10 cellular contexts compared by ENCODE assay signal in genomic region chr17:58279016-58279671, GRCh38. TPM values are rescaled to one million over a fixed set of nuclear protein-coding genes. Genes with fewer than 3 reads are reported as not detected.
DNase-seq lines count a peak whose midpoint lies in the region; ATAC-seq and TF ChIP-seq lines count a peak whose summit lies in the region.
"Had no signal": no experiment of that assay in that cellular context is flagged by ENCODE, and none has a peak within 500 bp of the region (broad histone marks: within the 10 kb centered on the region; RNA-seq: fewer than 3 reads in every experiment).

No MANE protein-coding gene starts in this region.

- DNase-seq in NOMO-1 treated with DMSO at 0.1 percent for 48 hours (lab: John Stamatoyannopoulos, UW; ENCODE audit: unreplicated experiment) (peak; percentile 47), NOMO-1 treated with dmso at 0.1 percent for 144 hours (lab: John Stamatoyannopoulos, UW; ENCODE audit: unreplicated experiment) (no peak), dorsolateral prefrontal cortex (no peak), lower lobe of right lung (peak; percentile 70), testis (peak; percentile 34), NCI-H82 treated with DMSO at 0.1 percent for 48 hours (lab: John Stamatoyannopoulos, UW; ENCODE audit: unreplicated experiment) (no peak)
- no peak for DNase-seq in activated CD4-positive, alpha-beta memory T cell treated with anti-CD3 and anti-CD28 coated beads, Interleukin-2, amount 10 ng/mL, durations not matched to agents 7 days and 5 days

- peak; percentile 64 to 71 for ATAC-seq in lower lobe of right lung
- no peak for ATAC-seq in HG03432 (IDR thresholded peaks at IDR 0.05; ENCODE audit: unreplicated experiment)

- intact Hi-C loops in dorsolateral prefrontal cortex (cut with DNase I) (no loop called here), lower lobe of right lung (cut with DNase I) (no loop called here), testis (cut with DNase I; ENCODE audit: low total_unique reads) (no loop called here)

- no peak overlapping the region for H3K27ac ChIP-seq in dorsolateral prefrontal cortex
- no peak overlapping the region for H3K27ac ChIP-seq in lower lobe of right lung
- H3K27ac ChIP-seq in testis = no peak overlapping the region
- H3K27ac ChIP-seq: A549 had no signal

- no peak overlapping the region for H3K27ac Mint-ChIP-seq in activated CD4-positive, alpha-beta memory T cell treated with anti-CD3 and anti-CD28 coated beads, Interleukin-2, amount 10 ng/mL, durations not matched to agents 7 days and 5 days

- H3K36me3 ChIP-seq in lower lobe of right lung = no peaks in the 10 kb centered on the region
- no peaks in the 10 kb centered on the region for H3K36me3 ChIP-seq in testis (ENCODE audit: low read depth, missing control alignments)

- no peak for TF ChIP-seq CTCF in dorsolateral prefrontal cortex (IDR thresholded peaks at IDR 0.05 in 54 of 56, conservative IDR thresholded peaks at IDR 0.05 in 2 of 56; ENCODE audit: low read depth in 1 of 56, partially characterized antibody in 56 of 56)
- no peak for TF ChIP-seq CTCF in lower lobe of right lung (IDR thresholded peaks at IDR 0.05)
- no peak for TF ChIP-seq CTCF in testis (IDR thresholded peaks at IDR 0.05)

- peaks cover 4% of the 10 kb centered on the region for H3K4me1 Mint-ChIP-seq in activated CD4-positive, alpha-beta memory T cell treated with anti-CD3 and anti-CD28 coated beads, Interleukin-2, amount 10 ng/mL, durations not matched to agents 7 days and 5 days

- peaks cover 22% of the 10 kb centered on the region for H3K27me3 Mint-ChIP-seq in activated CD4-positive, alpha-beta memory T cell treated with anti-CD3 and anti-CD28 coated beads, Interleukin-2, amount 10 ng/mL, durations not matched to agents 7 days and 5 days

- POLR2A ChIA-PET in activated CD4-positive, alpha-beta memory T cell treated with anti-CD3 and anti-CD28 coated beads, Interleukin-2, amount 10 ng/mL, durations not matched to agents 7 days and 5 days (lab: Charles Lee) = no interaction called here

- CTCF ChIA-PET in activated CD4-positive, alpha-beta memory T cell treated with anti-CD3 and anti-CD28 coated beads, Interleukin-2, amount 10 ng/mL, durations not matched to agents 7 days and 5 days (lab: Charles Lee) = no interaction called here

- H3K4me1 ChIP-seq in lower lobe of right lung = no peaks in the 10 kb centered on the region
- H3K4me1 ChIP-seq in testis = peaks cover 9% of the 10 kb centered on the region
- H3K4me1 ChIP-seq: A549 had no signal

- WGBS in testis, 2 donors = 10 to 18% methylated on average over 11 to 38 of the region's 59 CpGs

- H3K4me3 Mint-ChIP-seq in activated CD4-positive, alpha-beta memory T cell treated with anti-CD3 and anti-CD28 coated beads, Interleukin-2, amount 10 ng/mL, durations not matched to agents 7 days and 5 days = no peak overlapping the region

- H3K27me3 ChIP-seq in dorsolateral prefrontal cortex (peaks cover 0 to 20% (median 0%) of the 10 kb centered on the region in 45 donors), lower lobe of right lung (ENCODE audit: low read depth) (peaks cover 13% of the 10 kb centered on the region), testis (no peaks in the 10 kb centered on the region)

- H3K4me3 ChIP-seq in dorsolateral prefrontal cortex (peak overlapping the region in 56 of 59 donors; percentile 6 to 62 (median 40)), lower lobe of right lung (peak overlapping the region; percentile 44), testis (peak overlapping the region in 1 of 2 donors; percentile 23)
- H3K4me3 ChIP-seq: A549 had no signal

- H3K9me3 ChIP-seq in lower lobe of right lung (no peaks in the 10 kb centered on the region), testis (no peaks in the 10 kb centered on the region)
- H3K9me3 ChIP-seq: A549 had no signal

- TF ChIP-seq POLR2A in testis (IDR thresholded peaks at IDR 0.05) = no peak

- no peaks in the 10 kb centered on the region for H3K9me3 Mint-ChIP-seq in activated CD4-positive, alpha-beta memory T cell treated with anti-CD3 and anti-CD28 coated beads, Interleukin-2, amount 10 ng/mL, durations not matched to agents 7 days and 5 days

- H3K36me3 Mint-ChIP-seq in activated CD4-positive, alpha-beta memory T cell treated with anti-CD3 and anti-CD28 coated beads, Interleukin-2, amount 10 ng/mL, durations not matched to agents 7 days and 5 days (ENCODE audit: low read depth) = no peaks in the 10 kb centered on the region

RNA-seq across cellular contexts. Expression of gene MPO, which starts 1.6 kb away (rescaled TPM):
- total RNA-seq in dorsolateral prefrontal cortex (1 to 10 TPM in 85 of 120 experiments, under 1 TPM in 35; 0.24 to 8.7 (median 1.6) TPM), lower lobe of right lung (1.1 TPM), testis (1 to 10 TPM in 1 of 2 donors, under 1 TPM in 1; 0.87 to 1.1 TPM)
- polyA plus RNA-seq in testis (ENCODE audit: insufficient read depth, low read depth, low replicate concordance) = 0.87 TPM
- total RNA-seq in activated CD4-positive, alpha-beta memory T cell treated with anti-CD3 and anti-CD28 coated beads, Interleukin-2, amount 10 ng/mL, durations not matched to agents 7 days and 5 days = under 1 TPM; 0.08 to 0.38 TPM
- polyA plus RNA-seq: A549 had no signal

RNA-seq across cellular contexts. Expression of gene LPO, which starts 40.8 kb away (rescaled TPM):
- total RNA-seq in dorsolateral prefrontal cortex (1 to 10 TPM in 8 of 120 experiments, under 1 TPM in 65, not detected in 47; 0.14 to 2.1 (median 0.46) TPM), lower lobe of right lung (not detected), testis (1 to 10 TPM; 1.8 to 2.0 TPM)
- polyA plus RNA-seq in testis (ENCODE audit: insufficient read depth, low read depth, low replicate concordance) = 2.7 TPM
- not detected for total RNA-seq in activated CD4-positive, alpha-beta memory T cell treated with anti-CD3 and anti-CD28 coated beads, Interleukin-2, amount 10 ng/mL, durations not matched to agents 7 days and 5 days
- total RNA-seq: glomerular endothelial cell had no signal
- polyA plus RNA-seq: A549 had no signal

RNA-seq across cellular contexts. Expression of gene TSPOAP1, which starts 49.5 kb away (rescaled TPM):
- 100 to 1,000 TPM in 109 of 120 experiments, 10 to 100 TPM in 11; 44.2 to 218 (median 128) TPM for total RNA-seq in dorsolateral prefrontal cortex
- total RNA-seq in lower lobe of right lung = 20.2 TPM
- total RNA-seq in testis = 10 to 100 TPM in 1 of 2 donors, 1 to 10 TPM in 1; 7.2 to 13.0 TPM
- 8.2 TPM for polyA plus RNA-seq in testis (ENCODE audit: insufficient read depth, low read depth, low replicate concordance)
- total RNA-seq in activated CD4-positive, alpha-beta memory T cell treated with anti-CD3 and anti-CD28 coated beads, Interleukin-2, amount 10 ng/mL, durations not matched to agents 7 days and 5 days = 10 to 100 TPM; 60.9 to 69.4 TPM
- polyA plus RNA-seq: A549 had no signal

Comparison
In these comparisons a context has a peak if more than half of its experiments do, and no peak if none do; other contexts are left out.
1. DNase-seq: peak in NOMO-1 treated with DMSO at 0.1 percent for 48 hours (single experiment), lower lobe of right lung (single experiment) and testis (single experiment); none in NOMO-1 treated with dmso at 0.1 percent for 144 hours (single experiment), dorsolateral prefrontal cortex (0 of 10), NCI-H82 treated with DMSO at 0.1 percent for 48 hours (single experiment) and activated CD4-positive, alpha-beta memory T cell treated with anti-CD3 and anti-CD28 coated beads, Interleukin-2, amount 10 ng/mL, durations not matched to agents 7 days and 5 days (single experiment).